8 cellular contexts compared by ENCODE assay signal in genomic region chr9:37591775-37592107, GRCh38. TPM values are rescaled to one million over a fixed set of nuclear protein-coding genes. Genes with fewer than 3 reads are reported as not detected.
DNase-seq lines count a peak whose midpoint lies in the region; ATAC-seq, FAIRE-seq and TF ChIP-seq lines count a peak whose summit lies in the region.

No MANE protein-coding gene starts in this region.

- DNase-seq in CD14-positive monocyte (ENCODE audit: low spot score) (no peak), NCI-H2107 treated with DMSO at 0.1 percent for 48 hours (lab: John Stamatoyannopoulos, UW; ENCODE audit: unreplicated experiment) (no peak), GM03348 (ENCODE audit: low spot score) (no peak), GM19239 (ENCODE audit: insufficient read length, low spot score) (no peak)
- no peak for DNase-seq in central memory CD8-positive, alpha-beta T cell (ENCODE audit: low spot score in 2 of 2)

- H3K4me2 ChIP-seq in KMS-11 = peak overlapping the region; percentile 81

- H3K4me1 Mint-ChIP-seq in CD14-positive monocyte (peaks cover 34% of the 10 kb centered on the region), nephron (peaks cover 25% of the 10 kb centered on the region)
- peaks cover 23% of the 10 kb centered on the region for H3K4me1 Mint-ChIP-seq in central memory CD8-positive, alpha-beta T cell

- intact Hi-C loops in CD14-positive monocyte (cut with micrococcal nuclease) = loop anchor here (5.0 to 10.0 kb wide), 4 partner anchors 124 to 467 kb away; partner anchors contain the start of genes ZBTB5 (in 2 of the 2), DCAF10 (in 1 of the 2), SLC25A51 (in 1 of the 2) and ZCCHC7 (in 1 of the 2)

- H3K27ac ChIP-seq in KMS-11 = peak overlapping the region; percentile 77

- peaks cover 57% of the 10 kb centered on the region for H3K79me2 ChIP-seq in KMS-11 (ENCODE audit: insufficient read depth, low read depth)

- peak; percentile 19 for ATAC-seq in central memory CD8-positive, alpha-beta T cell (replicated peaks; ENCODE audit: extremely low read depth, poor library complexity, severe bottlenecking)
- no peak for ATAC-seq in GM18519 (IDR thresholded peaks at IDR 0.05; ENCODE audit: low FRiP score, unreplicated experiment)

- peaks cover 20 to 25% of the 10 kb centered on the region in 2 donors for H3K36me3 Mint-ChIP-seq in CD14-positive monocyte
- peaks cover 24% of the 10 kb centered on the region for H3K36me3 Mint-ChIP-seq in central memory CD8-positive, alpha-beta T cell (ENCODE audit: insufficient read depth)
- H3K36me3 Mint-ChIP-seq in nephron (ENCODE audit: low read depth) = peaks cover 13% of the 10 kb centered on the region

- FAIRE-seq in GM19239 (lab: Jason Lieb, UNC) = no peak

- H3K4me3 Mint-ChIP-seq in CD14-positive monocyte (peak overlapping the region; percentile 98 to 99), nephron (peak overlapping the region; percentile 98 to 99 (median 98))
- H3K4me3 Mint-ChIP-seq in central memory CD8-positive, alpha-beta T cell = peak overlapping the region; percentile 96

- H3K27me3 ChIP-seq in KMS-11 (ENCODE audit: insufficient read depth, low read depth) = no peaks in the 10 kb centered on the region

- peaks cover 11% of the 10 kb centered on the region; the same call in 1 of the 2 replicates for H3K36me3 ChIP-seq in KMS-11 (ENCODE audit: insufficient read depth)

- no peak for TF ChIP-seq CTCF in CD14-positive monocyte (IDR thresholded peaks at IDR 0.05)
- no peak for TF ChIP-seq CTCF in KMS-11 (conservative IDR thresholded peaks at IDR 0.05; ENCODE audit: low read depth, low read length)
- no peak for TF ChIP-seq CTCF in nephron (IDR thresholded peaks at IDR 0.05; ENCODE audit: unreplicated experiment in 3 of 3)

- H3K4me1 ChIP-seq in KMS-11 (ENCODE audit: low read depth, poor library complexity, severe bottlenecking) = peaks cover 48% of the 10 kb centered on the region

- peak overlapping the region; percentile 87; the same call in 1 of the 2 replicates for H2AFZ ChIP-seq in KMS-11 (ENCODE audit: low read depth)

- peaks cover 13% of the 10 kb centered on the region; the same call in 1 of the 2 replicates for H4K20me1 ChIP-seq in KMS-11 (ENCODE audit: insufficient read depth)

- peak overlapping the region; percentile 96 for H3K9ac ChIP-seq in KMS-11

- H3K4me3 ChIP-seq in KMS-11 (IDR thresholded peaks at IDR 0.05; ENCODE audit: insufficient read depth, low read depth, low read length) = no peak overlapping the region

- H3K27ac Mint-ChIP-seq in CD14-positive monocyte = peak overlapping the region; percentile 94 to 98 (median 97)
- peak overlapping the region; percentile 92 for H3K27ac Mint-ChIP-seq in central memory CD8-positive, alpha-beta T cell (ENCODE audit: low read depth)
- H3K27ac Mint-ChIP-seq in nephron = peak overlapping the region; percentile 95 to 98 (median 95)

- peaks cover 4 to 11% (median 5%) of the 10 kb centered on the region in 3 donors for H3K27me3 Mint-ChIP-seq in CD14-positive monocyte (ENCODE audit: low read depth in 3 of 3)
- H3K27me3 Mint-ChIP-seq in central memory CD8-positive, alpha-beta T cell = peaks cover 13% of the 10 kb centered on the region
- peaks cover 2% of the 10 kb centered on the region for H3K27me3 Mint-ChIP-seq in nephron (ENCODE audit: low read depth)

- no peaks in the 10 kb centered on the region for H3K9me3 Mint-ChIP-seq in CD14-positive monocyte
- no peaks in the 10 kb centered on the region for H3K9me3 Mint-ChIP-seq in central memory CD8-positive, alpha-beta T cell
- no peaks in the 10 kb centered on the region for H3K9me3 Mint-ChIP-seq in nephron

RNA-seq across cellular contexts. Expression of gene TOMM5, which starts 0.7 kb away (rescaled TPM):
- 100 to 1,000 TPM; 112 to 117 TPM for polyA plus RNA-seq in CD14-positive monocyte

RNA-seq across cellular contexts. Expression of gene FBXO10, which starts 15.6 kb away (rescaled TPM):
- polyA plus RNA-seq in CD14-positive monocyte = under 1 TPM in 1 of 2 donors, not detected in 1; 0.08 TPM

RNA-seq across cellular contexts. Expression of gene FRMPD1, which starts 59.0 kb away (rescaled TPM):
- polyA plus RNA-seq in CD14-positive monocyte = not detected
